9 cellular contexts compared by ENCODE assay signal in the genomic region with DNA sequence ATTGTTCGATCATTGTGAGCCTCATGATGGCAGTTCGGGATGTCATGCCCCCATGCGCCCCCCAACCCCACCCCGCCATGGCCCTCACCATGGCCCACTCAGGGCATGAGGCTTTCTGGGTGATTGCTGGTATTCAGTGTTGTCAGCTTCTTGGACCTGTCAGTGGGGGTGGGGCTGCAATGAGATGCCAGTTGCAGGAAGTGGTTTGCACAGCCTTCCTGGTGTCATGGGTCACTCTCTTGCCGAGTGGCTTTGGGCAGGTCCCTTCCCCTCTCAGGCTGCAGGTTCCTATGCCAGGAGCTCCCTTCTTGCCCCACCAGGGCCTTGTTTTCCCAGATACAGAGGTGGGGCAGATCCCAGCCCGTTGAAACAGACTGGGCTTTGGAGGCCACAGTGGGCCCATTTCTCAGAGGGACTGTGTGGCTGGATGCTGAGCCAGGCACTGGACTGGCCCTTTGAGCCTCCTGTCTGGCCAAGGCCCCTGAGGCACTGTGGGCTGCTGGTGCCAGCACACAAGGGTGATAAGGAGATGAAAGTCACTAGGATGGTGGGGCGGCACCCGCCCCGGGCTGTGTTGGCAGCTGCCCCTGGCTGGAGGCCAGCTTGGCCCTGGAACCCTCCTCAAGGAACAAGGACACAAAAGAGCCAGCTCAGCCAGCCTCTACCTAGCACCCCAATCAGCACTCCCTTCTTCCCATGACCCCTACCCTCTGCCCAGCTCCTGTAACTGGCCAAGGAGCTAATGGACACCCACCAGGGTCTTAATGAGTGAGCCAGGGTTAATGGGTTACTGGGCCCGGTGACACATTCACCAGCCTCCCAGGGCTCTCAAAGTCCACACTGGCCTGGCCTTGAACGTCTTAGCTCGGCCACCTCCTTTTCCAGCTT. TPM values are rescaled to one million over a fixed set of nuclear protein-coding genes. Genes with fewer than 3 reads are reported as not detected.
DNase-seq lines count a peak whose midpoint lies in the region; ATAC-seq and TF ChIP-seq lines count a peak whose summit lies in the region.
"Had no signal": no experiment of that assay in that cellular context is flagged by ENCODE, and none has a peak within 500 bp of the region (broad histone marks: within the 10 kb centered on the region; RNA-seq: fewer than 3 reads in every experiment).

No MANE protein-coding gene starts in this region.

- H3K27ac Mint-ChIP-seq in dendritic cell treated with granulocyte-macrophage colony-stimulating factor and Interleukin-4, amounts not matched to agents 40 ng/mL and 50 ng/mL, for 4 days, result peak overlapping the region; percentile 39
- H3K27ac Mint-ChIP-seq in osteocyte (ENCODE audit: unreplicated experiment), result no peak overlapping the region

- no peak overlapping the region for H3K27ac ChIP-seq in MM.1S (ENCODE audit: low read length)

- no peaks in the 10 kb centered on the region for H3K36me3 ChIP-seq in MM.1S (replicated peaks; ENCODE audit: insufficient read depth, low read length)

- H3K4me3 Mint-ChIP-seq in dendritic cell treated with granulocyte-macrophage colony-stimulating factor and Interleukin-4, amounts not matched to agents 40 ng/mL and 50 ng/mL, for 4 days, result no peak overlapping the region
- no peak overlapping the region for H3K4me3 Mint-ChIP-seq in osteocyte (ENCODE audit: unreplicated experiment)

- peaks cover 4% of the 10 kb centered on the region; the same call in 1 of the 2 replicates for H3K4me1 ChIP-seq in MM.1S (ENCODE audit: low read length)

- TF ChIP-seq CTCF in MM.1S (IDR thresholded peaks at IDR 0.05; ENCODE audit: low read length), result no peak
- no peak for TF ChIP-seq CTCF in omental fat pad (IDR thresholded peaks at IDR 0.05)
- no peak for TF ChIP-seq CTCF in osteocyte (IDR thresholded peaks at IDR 0.05)

- no peaks in the 10 kb centered on the region for H3K27me3 ChIP-seq in MM.1S (replicated peaks; ENCODE audit: insufficient read depth, low read length)

- no peaks in the 10 kb centered on the region for H3K9me3 Mint-ChIP-seq in dendritic cell treated with granulocyte-macrophage colony-stimulating factor and Interleukin-4, amounts not matched to agents 40 ng/mL and 50 ng/mL, for 4 days
- no peaks in the 10 kb centered on the region for H3K9me3 Mint-ChIP-seq in osteocyte (ENCODE audit: unreplicated experiment)

- no peaks in the 10 kb centered on the region for H3F3A ChIP-seq in MM.1S (ENCODE audit: insufficient read depth, low read length)

- H3K9ac ChIP-seq in MM.1S (ENCODE audit: low read length), result no peak overlapping the region

- no peaks in the 10 kb centered on the region for H3K27me3 Mint-ChIP-seq in dendritic cell treated with granulocyte-macrophage colony-stimulating factor and Interleukin-4, amounts not matched to agents 40 ng/mL and 50 ng/mL, for 4 days
- no peaks in the 10 kb centered on the region for H3K27me3 Mint-ChIP-seq in osteocyte (ENCODE audit: unreplicated experiment)

- no peak overlapping the region for H3K4me3 ChIP-seq in MM.1S (ENCODE audit: low read length)

- H4K20me1 ChIP-seq in MM.1S (ENCODE audit: insufficient read depth, low read length), result no peaks in the 10 kb centered on the region

- no peak overlapping the region for H2AFZ ChIP-seq in MM.1S (ENCODE audit: low read length)

- H3K4me2 ChIP-seq in MM.1S (ENCODE audit: low read depth, low read length), result no peak overlapping the region

- peak; percentile 38 for DNase-seq in Daoy (ENCODE audit: low read depth)
- DNase-seq in MM.1S, result peak; percentile 35
- no peak for DNase-seq in omental fat pad (ENCODE audit: low spot score)
- no peak for DNase-seq in pons (ENCODE audit: low spot score)
- no peak for DNase-seq in stimulated activated naive CD4-positive, alpha-beta T cell (lab: John Stamatoyannopoulos, UW)
- no peak for DNase-seq in osteocyte (ENCODE audit: extremely low spot score, unreplicated experiment)
- DNase-seq: activated gamma-delta T cell, NCI-H2081 had no signal

- ATAC-seq in omental fat pad (ENCODE audit: low FRiP score), result peak; percentile 11

- H3K9me3 ChIP-seq in MM.1S (replicated peaks; ENCODE audit: insufficient read depth, low read length), result no peaks in the 10 kb centered on the region

- H3K36me3 Mint-ChIP-seq in dendritic cell treated with granulocyte-macrophage colony-stimulating factor and Interleukin-4, amounts not matched to agents 40 ng/mL and 50 ng/mL, for 4 days (ENCODE audit: low read depth), result no peaks in the 10 kb centered on the region
- no peaks in the 10 kb centered on the region for H3K36me3 Mint-ChIP-seq in osteocyte (ENCODE audit: unreplicated experiment)

- H3K4me1 Mint-ChIP-seq in dendritic cell treated with granulocyte-macrophage colony-stimulating factor and Interleukin-4, amounts not matched to agents 40 ng/mL and 50 ng/mL, for 4 days (ENCODE audit: low read depth), result peaks cover 34% of the 10 kb centered on the region
- H3K4me1 Mint-ChIP-seq in osteocyte (ENCODE audit: unreplicated experiment), result peaks cover 8% of the 10 kb centered on the region

- H3K79me2 ChIP-seq in MM.1S (ENCODE audit: low read length), result no peaks in the 10 kb centered on the region

- no peaks in the 10 kb centered on the region for H3K9me2 ChIP-seq in MM.1S (replicated peaks; ENCODE audit: insufficient read depth, low read length)

- intact Hi-C loops in dendritic cell treated with granulocyte-macrophage colony-stimulating factor and Interleukin-4, amounts not matched to agents 40 ng/mL and 50 ng/mL, for 4 days (cut with micrococcal nuclease), result no loop called here

RNA-seq across cellular contexts. Expression of gene GGT1, which starts 1.5 kb away (rescaled TPM):
- total RNA-seq in Daoy (2014; rRNA removed; shearing (Covaris generic)), result 8.7 and 15.2 TPM in 2 replicates
- total RNA-seq in omental fat pad (1 to 10 TPM; 1.1 to 5.5 (median 4.5) TPM), osteocyte (1.9 and 2.6 TPM in 2 replicates)

RNA-seq across cellular contexts. Expression of gene LRRC75B, which starts 8.6 kb away (rescaled TPM):
- 1.3 and 2.3 TPM in 2 replicates for total RNA-seq in Daoy (2014; rRNA removed; shearing (Covaris generic))
- 1 to 10 TPM; 4.1 to 7.0 (median 5.7) TPM for total RNA-seq in omental fat pad
- total RNA-seq in osteocyte, result 10.3 and 11.0 TPM in 2 replicates

RNA-seq across cellular contexts. Expression of gene SNRPD3, which starts 45.7 kb away (rescaled TPM):
- 201 and 204 TPM in 2 replicates for total RNA-seq in Daoy (2014; rRNA removed; shearing (Covaris generic))
- total RNA-seq in omental fat pad, result 100 to 1,000 TPM; 107 to 135 (median 115) TPM
- 73.3 and 84.9 TPM in 2 replicates for total RNA-seq in osteocyte

RNA-seq across cellular contexts. Expression of gene GUCD1, which starts 46.5 kb away (rescaled TPM):
- total RNA-seq in Daoy (2014; rRNA removed; shearing (Covaris generic)), result 73.8 and 99.7 TPM in 2 replicates
- total RNA-seq in omental fat pad, result 100 to 1,000 TPM; 105 to 179 (median 171) TPM
- total RNA-seq in osteocyte, result 79.3 and 81.5 TPM in 2 replicates

Comparison
In these comparisons a context has a peak if more than half of its experiments do, and no peak if none do; other contexts are left out.
1. DNase-seq: peak in Daoy (single experiment) and MM.1S (single experiment); none in omental fat pad (single experiment), pons (single experiment), stimulated activated naive CD4-positive, alpha-beta T cell (0 of 6) and osteocyte (single experiment).